14 cellular contexts compared by ENCODE assay signal in the genomic region with DNA sequence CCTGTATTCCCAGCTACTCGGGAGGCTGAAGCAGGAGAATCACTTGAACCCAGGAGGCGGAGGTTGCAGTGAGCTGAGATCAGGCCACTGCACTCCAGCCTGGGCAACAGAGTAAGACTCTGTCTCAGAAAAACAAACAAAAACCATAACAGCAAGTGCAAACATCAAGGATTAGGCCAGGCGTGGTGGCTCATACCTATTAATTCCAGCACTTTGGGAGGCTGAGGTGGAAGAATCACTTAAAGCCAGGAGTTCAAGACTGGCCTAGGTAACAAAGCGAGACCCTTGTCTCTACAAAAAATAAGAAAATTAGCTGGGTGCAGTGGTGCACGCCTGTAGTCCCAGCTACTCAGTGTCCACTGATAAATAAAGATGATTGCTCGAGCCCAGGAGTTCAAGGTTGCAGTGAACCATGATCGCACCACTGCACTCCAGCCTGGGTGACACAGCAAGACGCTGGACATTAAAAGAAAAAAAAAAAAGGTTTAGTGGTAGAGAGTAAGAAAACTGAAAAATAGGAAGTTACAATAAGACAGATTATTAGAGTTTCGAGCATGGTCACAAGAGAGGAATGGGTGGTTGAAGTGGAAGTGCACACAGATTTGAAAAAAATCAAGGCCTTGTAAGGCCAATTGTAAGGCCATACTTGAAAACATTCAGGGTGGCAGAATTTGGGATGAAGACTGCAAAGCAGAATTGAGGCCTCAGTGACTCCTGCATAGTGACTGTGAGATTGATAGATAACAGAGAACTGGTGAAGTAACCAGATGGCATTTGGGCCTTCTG. TPM values are rescaled to one million over a fixed set of nuclear protein-coding genes. Genes with fewer than 3 reads are reported as not detected.
DNase-seq lines count a peak whose midpoint lies in the region; ATAC-seq, FAIRE-seq and TF ChIP-seq lines count a peak whose summit lies in the region.
"Had no signal": no experiment of that assay in that cellular context is flagged by ENCODE, and none has a peak within 500 bp of the region (broad histone marks: within the 10 kb centered on the region; RNA-seq: fewer than 3 reads in every experiment).

No MANE protein-coding gene starts in this region.

- in situ Hi-C loops in K562 (cut with MboI): no loop called here

- intact Hi-C loops in activated CD4-positive, alpha-beta memory T cell treated with anti-CD3 and anti-CD28 coated beads for 36 hours (cut with micrococcal nuclease): loop anchor here (5.0 kb wide), 1 partner anchor 38 kb away; no protein-coding TSS in a partner anchor
- intact Hi-C loops in K562 (cut with micrococcal nuclease): no loop called here

- peaks cover 30% of the 10 kb centered on the region for H3K36me3 ChIP-seq in K562 (ENCODE audit: control insufficient read depth, insufficient read depth, low read length)
- no peaks in the 10 kb centered on the region for H3K36me3 ChIP-seq in neutrophil

- H3K4me1 Mint-ChIP-seq in activated CD4-positive, alpha-beta memory T cell treated with anti-CD3 and anti-CD28 coated beads for 36 hours (ENCODE audit: low read depth): peaks cover 36% of the 10 kb centered on the region
- H3K4me1 Mint-ChIP-seq in activated CD4-positive, alpha-beta memory T cell treated with anti-CD3 and anti-CD28 coated beads, Interleukin-2, amount 10 ng/mL, durations not matched to agents 7 days and 5 days: peaks cover 45% of the 10 kb centered on the region

- POLR2A ChIA-PET in activated CD4-positive, alpha-beta memory T cell treated with anti-CD3 and anti-CD28 coated beads for 36 hours (lab: Charles Lee): interaction anchor here (1.0 kb wide), 1 partner anchor 18 kb away, joined by 3 read pairs; no protein-coding TSS in a partner anchor
- POLR2A ChIA-PET in activated CD4-positive, alpha-beta memory T cell treated with anti-CD3 and anti-CD28 coated beads, Interleukin-2, amount 10 ng/mL, durations not matched to agents 7 days and 5 days (lab: Charles Lee): interaction anchor here (1.0 to 2.4 kb wide), 2 partner anchors 10 to 18 kb away, joined by 3 to 13 read pairs; no protein-coding TSS in a partner anchor
- POLR2A ChIA-PET in K562 (lab: Yijun Ruan, JAX): no interaction called here

- H3K36me3 Mint-ChIP-seq in activated CD4-positive, alpha-beta memory T cell treated with anti-CD3 and anti-CD28 coated beads for 36 hours: peaks cover 50% of the 10 kb centered on the region
- H3K36me3 Mint-ChIP-seq in activated CD4-positive, alpha-beta memory T cell treated with anti-CD3 and anti-CD28 coated beads, Interleukin-2, amount 10 ng/mL, durations not matched to agents 7 days and 5 days (ENCODE audit: low read depth): peaks cover 70% of the 10 kb centered on the region

- no peaks in the 10 kb centered on the region for H4K20me1 ChIP-seq in K562 (replicated peaks; ENCODE audit: control insufficient read depth, insufficient read depth, low read length)

- H3K9me3 ChIP-seq in K562 (replicated peaks; ENCODE audit: control insufficient read depth, insufficient read depth, low read depth, low read length): no peaks in the 10 kb centered on the region
- no peaks in the 10 kb centered on the region for H3K9me3 ChIP-seq in neutrophil
- H3K9me3 ChIP-seq: spleen had no signal

- TF ChIP-seq POLR2A in K562 (conservative IDR thresholded peaks at IDR 0.05): no peak; the same call in 1 of the 2 replicates

- ATAC-seq in K562: 0 out of 3 replicates have a peak, but pooled peaks have one; percentile 7

- H3K27me3 ChIP-seq in K562 (ENCODE audit: control insufficient read depth in 2 of 2, insufficient read depth in 2 of 2, low read length in 2 of 2) (no peaks in the 10 kb centered on the region), neutrophil (no peaks in the 10 kb centered on the region)
- H3K27me3 ChIP-seq: spleen had no signal

- no peak for FAIRE-seq in K562 (lab: Jason Lieb, UNC)

- H3K4me1 ChIP-seq in K562 (replicated peaks in 1 of 2; ENCODE audit: control insufficient read depth in 2 of 2, insufficient read depth in 2 of 2, low read length in 2 of 2) (peaks cover 5 to 9% of the 10 kb centered on the region in 2 experiments; a peak in 4 of 5 replicates), neutrophil (ENCODE audit: control insufficient read depth in 1 of 2, insufficient read depth in 1 of 2, low read depth in 1 of 2, low read length in 1 of 2) (peaks cover 30 to 36% of the 10 kb centered on the region in 2 experiments)

- H3K27ac Mint-ChIP-seq in activated CD4-positive, alpha-beta memory T cell treated with anti-CD3 and anti-CD28 coated beads for 36 hours: peak overlapping the region; percentile 7
- no peak overlapping the region for H3K27ac Mint-ChIP-seq in activated CD4-positive, alpha-beta memory T cell treated with anti-CD3 and anti-CD28 coated beads, Interleukin-2, amount 10 ng/mL, durations not matched to agents 7 days and 5 days

- TF ChIP-seq EP300 in K562 (IDR thresholded peaks at IDR 0.05; ENCODE audit: low read length): no peak

- BruUV-seq in K562 (replicated peaks; lab: Mats Ljungman, UMichigan): no TSS peak

- H3K9me1 ChIP-seq in K562 (ENCODE audit: control insufficient read depth, insufficient read depth, low read length): no peaks in the 10 kb centered on the region

- TF ChIP-seq CTCF in K562 (IDR thresholded peaks at IDR 0.05 in 2 of 3, conservative IDR thresholded peaks at IDR 0.05 in 1 of 3; ENCODE audit: insufficient read depth in 2 of 3, low read depth in 1 of 3, low read length in 3 of 3) (no peak), neutrophil (IDR thresholded peaks at IDR 0.05) (no peak)

- H2AFZ ChIP-seq in K562 (ENCODE audit: low read depth, low read length): no peak overlapping the region

- no peak for TF ChIP-seq RAD21 in K562 (CRISPR knock-in tag; conservative IDR thresholded peaks at IDR 0.05 in 1 of 2, IDR thresholded peaks at IDR 0.05 in 1 of 2)

- H3K79me2 ChIP-seq in K562 (ENCODE audit: control insufficient read depth, insufficient read depth, low read length): peaks cover 24% of the 10 kb centered on the region

- CTCF ChIA-PET in activated CD4-positive, alpha-beta memory T cell treated with anti-CD3 and anti-CD28 coated beads for 36 hours (lab: Charles Lee): no interaction called here
- CTCF ChIA-PET in activated CD4-positive, alpha-beta memory T cell treated with anti-CD3 and anti-CD28 coated beads, Interleukin-2, amount 10 ng/mL, durations not matched to agents 7 days and 5 days (lab: Charles Lee): no interaction called here
- CTCF ChIA-PET in K562 (lab: Yijun Ruan, JAX; ENCODE audit: low intra/inter-chr PET ratio): no interaction called here

- no peak overlapping the region for H3K4me2 ChIP-seq in K562 (ENCODE audit: insufficient read depth, low read length)

- H3K9ac ChIP-seq in K562 (ENCODE audit: insufficient read depth in 1 of 2, low read depth in 2 of 2, low read length in 2 of 2): no peak overlapping the region

- H3K27ac ChIP-seq in K562 (ENCODE audit: extremely low read depth, low read depth, low read length) (no peak overlapping the region), neutrophil (peak overlapping the region; percentile 67)

- no peak for DNase-seq in activated CD4-positive, alpha-beta memory T cell treated with anti-CD3 and anti-CD28 coated beads for 36 hours
- no peak for DNase-seq in activated CD4-positive, alpha-beta memory T cell treated with anti-CD3 and anti-CD28 coated beads, Interleukin-2, amount 10 ng/mL, durations not matched to agents 7 days and 5 days
- DNase-seq in NOMO-1 treated with DMSO at 0.1 percent for 48 hours (lab: John Stamatoyannopoulos, UW; ENCODE audit: unreplicated experiment) (peak; percentile 78), K562 (ENCODE audit: extremely low read depth in 1 of 4, low spot score in 3 of 4) (no peak), HK-2 (ENCODE audit: unreplicated experiment) (no peak), GOT3 (lab: John Stamatoyannopoulos, UW) (no peak), NCI-H1930 (lab: John Stamatoyannopoulos, UW) (no peak)
- DNase-seq: activated T-cell treated with anti-CD3 and anti-CD28 coated beads, Interleukin-2, amount 50 U/mL, for 24 hours; DMS153; effector CD8-positive, alpha-beta T cell; NCI-H2171; occipital lobe; spleen had no signal

- H3K9me3 Mint-ChIP-seq in activated CD4-positive, alpha-beta memory T cell treated with anti-CD3 and anti-CD28 coated beads for 36 hours: no peaks in the 10 kb centered on the region
- H3K9me3 Mint-ChIP-seq in activated CD4-positive, alpha-beta memory T cell treated with anti-CD3 and anti-CD28 coated beads, Interleukin-2, amount 10 ng/mL, durations not matched to agents 7 days and 5 days: no peaks in the 10 kb centered on the region
- H3K9me3 Mint-ChIP-seq: activated T-cell treated with anti-CD3 and anti-CD28 coated beads, Interleukin-2, amount 50 U/mL, for 24 hours had no signal

- H3K4me3 Mint-ChIP-seq in activated CD4-positive, alpha-beta memory T cell treated with anti-CD3 and anti-CD28 coated beads for 36 hours: no peak overlapping the region
- no peak overlapping the region for H3K4me3 Mint-ChIP-seq in activated CD4-positive, alpha-beta memory T cell treated with anti-CD3 and anti-CD28 coated beads, Interleukin-2, amount 10 ng/mL, durations not matched to agents 7 days and 5 days
- H3K4me3 Mint-ChIP-seq: activated T-cell treated with anti-CD3 and anti-CD28 coated beads, Interleukin-2, amount 50 U/mL, for 24 hours had no signal

- H3K4me3 ChIP-seq in K562 (no peak overlapping the region), neutrophil (ENCODE audit: low read depth in 1 of 2, low read length in 1 of 2) (no peak overlapping the region)
- H3K4me3 ChIP-seq: spleen had no signal

- H3K27me3 Mint-ChIP-seq in activated CD4-positive, alpha-beta memory T cell treated with anti-CD3 and anti-CD28 coated beads for 36 hours: no peaks in the 10 kb centered on the region
- H3K27me3 Mint-ChIP-seq in activated CD4-positive, alpha-beta memory T cell treated with anti-CD3 and anti-CD28 coated beads, Interleukin-2, amount 10 ng/mL, durations not matched to agents 7 days and 5 days: no peaks in the 10 kb centered on the region
- H3K27me3 Mint-ChIP-seq: activated T-cell treated with anti-CD3 and anti-CD28 coated beads, Interleukin-2, amount 50 U/mL, for 24 hours had no signal

- 78% methylated on average over 9 of the region's 9 CpGs for WGBS in K562 (ENCODE audit: insufficient coverage, low coverage, missing lambda C conversion rate)

RNA-seq across cellular contexts. Expression of a gene that starts 6.4 kb away (rescaled TPM):
- total RNA-seq in activated CD4-positive, alpha-beta memory T cell treated with anti-CD3 and anti-CD28 coated beads for 36 hours: 10 to 100 TPM; 90.5 to 94.1 TPM
- total RNA-seq in activated CD4-positive, alpha-beta memory T cell treated with anti-CD3 and anti-CD28 coated beads, Interleukin-2, amount 10 ng/mL, durations not matched to agents 7 days and 5 days: 10 to 100 TPM; 87.0 to 92.9 TPM
- total RNA-seq in K562 (2011; cell fraction: chromatin; rRNA removed; ENCODE audit: low replicate concordance): 25.9 and 38.5 TPM in 2 replicates
- total RNA-seq in K562 (2011; cell fraction: nucleolus; rRNA removed): 8.8 and 10.0 TPM in 2 replicates
- total RNA-seq in K562 (2011; cell fraction: nucleoplasm; rRNA removed): 17.4 and 18.4 TPM in 2 replicates
- total RNA-seq in K562 (2014; rRNA removed) (30.7 and 34.7 TPM in 2 replicates), K562 (2014; rRNA removed; fragmentation: Illumina TruSeq; extraction: Trizol) (61.3 and 73.9 TPM in 2 replicates), K562 (2015; rRNA removed; fragmentation: Illumina TruSeq; extraction: Trizol) (46.5 and 47.0 TPM in 2 replicates), K562 (2021) (68.8 and 69.5 TPM in 2 replicates)
- polyA plus RNA-seq in K562 (2011; rRNA removed) (57.7 and 88.2 TPM in 2 replicates), K562 (2014; fragmentation: Illumina TruSeq; extraction: Trizol) (52.0 and 52.8 TPM in 2 replicates), K562 (2014; fragmentation: Nextera tagmentation; extraction: Ambion mirVana) (1 to 10 TPM; 6.8 to 7.5 TPM), K562 (2014; rRNA removed) (36.7 and 43.9 TPM in 2 replicates)
- 28.6 and 42.6 TPM in 2 replicates for polyA plus RNA-seq in K562 (2011; cell fraction: cytosol; rRNA removed)
- 23.7 and 33.0 TPM in 2 replicates for polyA plus RNA-seq in K562 (2011; cell fraction: nucleus; rRNA removed)
- 49.1 and 51.2 TPM in 2 replicates for polyA plus RNA-seq in K562 (2012)
- polyA minus RNA-seq in K562 (2011; rRNA and poly(A)+ RNA removed): 80.5 and 109 TPM in 2 replicates
- polyA minus RNA-seq in K562 (2011; cell fraction: cytosol; rRNA and poly(A)+ RNA removed): 18.0 and 41.3 TPM in 2 replicates
- polyA minus RNA-seq in K562 (2011; cell fraction: nucleus; rRNA and poly(A)+ RNA removed): 8.1 and 14.1 TPM in 2 replicates

RNA-seq across cellular contexts. Expression of a gene that starts 59.1 kb away (rescaled TPM):
- 1,000 to 10,000 TPM; 2,535 to 2,567 TPM for total RNA-seq in activated CD4-positive, alpha-beta memory T cell treated with anti-CD3 and anti-CD28 coated beads for 36 hours
- 1,000 to 10,000 TPM; 5,686 to 5,768 TPM for total RNA-seq in activated CD4-positive, alpha-beta memory T cell treated with anti-CD3 and anti-CD28 coated beads, Interleukin-2, amount 10 ng/mL, durations not matched to agents 7 days and 5 days
- total RNA-seq in K562 (2011; cell fraction: chromatin; rRNA removed; ENCODE audit: low replicate concordance): 30.5 and 48.2 TPM in 2 replicates
- total RNA-seq in K562 (2011; cell fraction: nucleolus; rRNA removed): 34.2 and 70.4 TPM in 2 replicates
- total RNA-seq in K562 (2011; cell fraction: nucleoplasm; rRNA removed): 75.8 and 139 TPM in 2 replicates
- total RNA-seq in K562 (2014; rRNA removed): 1,173 and 2,226 TPM in 2 replicates
- total RNA-seq in K562 (2014; rRNA removed; fragmentation: Illumina TruSeq; extraction: Trizol): 959 and 1,048 TPM in 2 replicates
- 1,394 and 1,397 TPM in 2 replicates for total RNA-seq in K562 (2015; rRNA removed; fragmentation: Illumina TruSeq; extraction: Trizol)
- total RNA-seq in K562 (2021): 583 and 608 TPM in 2 replicates
- polyA plus RNA-seq in K562 (2011; rRNA removed): 266 and 531 TPM in 2 replicates
- polyA plus RNA-seq in K562 (2011; cell fraction: cytosol; rRNA removed): 433 and 683 TPM in 2 replicates
- 284 and 308 TPM in 2 replicates for polyA plus RNA-seq in K562 (2011; cell fraction: nucleus; rRNA removed)
- 1,629 and 1,914 TPM in 2 replicates for polyA plus RNA-seq in K562 (2012)
- 1,329 TPM in 2 replicates for polyA plus RNA-seq in K562 (2014; fragmentation: Illumina TruSeq; extraction: Trizol)
- 100 to 1,000 TPM; 382 to 669 TPM for polyA plus RNA-seq in K562 (2014; fragmentation: Nextera tagmentation; extraction: Ambion mirVana)
- 1,359 and 1,607 TPM in 2 replicates for polyA plus RNA-seq in K562 (2014; rRNA removed)
- polyA minus RNA-seq in K562 (2011; rRNA and poly(A)+ RNA removed): 163 and 256 TPM in 2 replicates
- 121 and 183 TPM in 2 replicates for polyA minus RNA-seq in K562 (2011; cell fraction: cytosol; rRNA and poly(A)+ RNA removed)
- polyA minus RNA-seq in K562 (2011; cell fraction: nucleus; rRNA and poly(A)+ RNA removed): 21.8 and 28.5 TPM in 2 replicates
